ENCODE assay signal across 10 cellular contexts in the genomic region with DNA sequence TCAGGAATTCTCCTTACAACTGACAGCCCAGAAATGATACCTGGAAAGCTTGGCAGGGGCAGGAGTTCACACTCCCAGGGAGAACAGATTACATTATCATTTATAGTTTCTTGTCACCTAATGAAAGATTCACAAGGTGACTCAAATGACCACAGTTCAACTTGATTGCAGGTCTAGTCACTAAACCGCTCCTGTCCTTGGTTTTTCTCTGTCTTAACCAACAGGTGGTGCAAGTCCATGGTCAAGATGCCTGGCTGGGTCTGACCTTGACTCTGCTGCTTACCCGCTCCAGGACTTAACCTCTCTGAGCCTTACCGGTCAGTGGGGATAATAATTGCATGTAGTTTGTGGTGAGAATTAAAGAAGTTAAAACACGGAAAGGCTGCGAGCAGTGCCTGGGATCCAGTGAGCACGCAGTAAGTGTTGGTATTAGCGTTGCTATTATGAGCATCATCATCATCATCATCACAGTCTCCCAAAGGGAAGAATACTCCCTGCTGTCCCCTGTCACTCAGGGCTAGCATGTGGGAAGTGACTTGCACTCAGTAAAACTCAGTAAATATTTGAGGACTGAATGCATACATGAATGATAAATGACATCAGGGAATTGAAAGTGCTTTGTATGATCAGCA.
A peak's percentile ranks its signal among the peaks of the same experiment; 100 is the strongest.
DNase-seq lines count a peak whose midpoint lies in the region; ATAC-seq and TF ChIP-seq lines count a peak whose summit lies in the region.
"Had no signal": no experiment of that assay in that cellular context is flagged by ENCODE, and none has a peak within 500 bp of the region (broad histone marks: within the 10 kb centered on the region; RNA-seq: fewer than 3 reads in every experiment).

No MANE protein-coding gene starts in this region.

- RAD21 ChIA-PET in HCT116 (lab: Charles Lee; ENCODE audit: low non-redundant PET in 1 of 2, low total read pairs in 2 of 2, uncharacterized antibody in 2 of 2, unreplicated experiment in 2 of 2), result no interaction called here

- no peak overlapping the region for H3K27ac ChIP-seq in HCT116 (ENCODE audit: low read depth, low read length)
- H3K27ac ChIP-seq: RWPE1 had no signal

- no peaks in the 10 kb centered on the region for H3K9me3 ChIP-seq in HCT116 (ENCODE audit: control insufficient read depth in 1 of 2, insufficient read depth in 1 of 2, low read depth in 1 of 2, low read length in 2 of 2)

- H4K20me1 ChIP-seq in HCT116 (ENCODE audit: insufficient read depth), result no peaks in the 10 kb centered on the region

- H3K4me1 ChIP-seq in HCT116 (ENCODE audit: control insufficient read depth in 1 of 2, insufficient read depth in 2 of 2, low read length in 2 of 2), result no peaks in the 10 kb centered on the region

- no TSS peak for BruUV-seq in HCT116 (replicated peaks; lab: Mats Ljungman, UMichigan)

- H3K79me2 ChIP-seq in HCT116 (ENCODE audit: insufficient read depth, low read length), result no peaks in the 10 kb centered on the region

- TF ChIP-seq POLR2A in HCT116 (IDR thresholded peaks at IDR 0.05; ENCODE audit: borderline replicate concordance, extremely low read depth, insufficient read depth, insufficient read length), result no peak

- no peak overlapping the region for H3K4me2 ChIP-seq in HCT116 (ENCODE audit: low read length)

- H3K36me3 ChIP-seq in BJ (ENCODE audit: control insufficient read depth, insufficient read depth, low read length), result peaks cover 6% of the 10 kb centered on the region
- H3K36me3 ChIP-seq in HCT116 (ENCODE audit: control insufficient read depth in 1 of 2, insufficient read depth in 2 of 2, low read length in 2 of 2), result no peaks in the 10 kb centered on the region

- ATAC-seq in HCT116 (peak; percentile 89), HG02678 (IDR thresholded peaks at IDR 0.05; ENCODE audit: unreplicated experiment) (no peak), GM19328 (IDR thresholded peaks at IDR 0.05; ENCODE audit: unreplicated experiment) (no peak)

- TF ChIP-seq CTCF in BJ (IDR thresholded peaks at IDR 0.05; ENCODE audit: insufficient read depth, low read depth, low read length) (0 out of 2 replicates have a peak, but pooled peaks have one; percentile 17), HCT116 (IDR thresholded peaks at IDR 0.05 in 2 of 3, conservative IDR thresholded peaks at IDR 0.05 in 1 of 3; ENCODE audit: borderline replicate concordance in 1 of 3, insufficient read depth in 1 of 3, low read depth in 2 of 3, low read length in 2 of 3) (peak; percentile 35 to 49 (median 43); a peak in 5 of 6 replicates)

- POLR2A ChIA-PET in BJ (lab: Charles Lee) (no interaction called here), HCT116 (lab: Charles Lee) (no interaction called here)

- DNase-seq in BJ (ENCODE audit: low read depth), result no peak
- DNase-seq in HCT116 (ENCODE audit: low read depth, low spot score), result peak; percentile 18
- peak; percentile 24 for DNase-seq in SKM-1 (lab: John Stamatoyannopoulos, UW; ENCODE audit: unreplicated experiment)
- DNase-seq in iPS-NIHi7 (ENCODE audit: extremely low spot score), result peak; percentile 64
- no peak for DNase-seq in activated gamma-delta T cell (lab: John Stamatoyannopoulos, UW)
- DNase-seq in retina, result no peak
- DNase-seq: activated CD8-positive, alpha-beta memory T cell treated with anti-CD3 and anti-CD28 coated beads, Interleukin-2, amount 50 U/mL, for 4 hours had no signal

- no peak overlapping the region for H3K4me3 ChIP-seq in BJ (ENCODE audit: low read depth, low read length)
- no peak overlapping the region for H3K4me3 ChIP-seq in HCT116 (replicated peaks in 1 of 2; ENCODE audit: low read depth in 1 of 2, low read length in 2 of 2)

- CTCF ChIA-PET in BJ (lab: Yijun Ruan, JAX) (interaction anchor here (0.9 to 1.8 kb wide), 4 partner anchors 14 to 207 kb away, joined by 3 to 10 read pairs (median 5); no protein-coding TSS in a partner anchor), HCT116 (lab: Charles Lee) (interaction anchor here (1.4 to 3.0 kb wide), 2 partner anchors 9 to 14 kb away, joined by 5 to 12 read pairs; no protein-coding TSS in a partner anchor)

- no peaks in the 10 kb centered on the region for H3K9me2 ChIP-seq in HCT116 (ENCODE audit: insufficient read depth)

- intact Hi-C loops in HCT116 (cut with micrococcal nuclease), result loop anchor here (1.0 to 5.0 kb wide), 2 partner anchors 57 to 211 kb away; no protein-coding TSS in a partner anchor

- TF ChIP-seq RAD21 in HCT116 (IDR thresholded peaks at IDR 0.05; ENCODE audit: low read depth), result peak; percentile 44

- no peaks in the 10 kb centered on the region for H3K27me3 ChIP-seq in BJ (ENCODE audit: control insufficient read depth, insufficient read depth, low read length)
- H3K27me3 ChIP-seq in HCT116 (ENCODE audit: insufficient read depth, low read length), result no peaks in the 10 kb centered on the region; the same call in none of the 2 replicates

- no peak overlapping the region for H3K9ac ChIP-seq in HCT116 (ENCODE audit: low read length)

- no peak overlapping the region for H2AFZ ChIP-seq in HCT116 (ENCODE audit: low read depth, low read length, poor library complexity, severe bottlenecking)

TF ChIP-seq in HCT116, 20 proteins besides CTCF, POLR2A, EP300 and RAD21:
- no peak for TF ChIP-seq EZH2phosphoT487 (IDR thresholded peaks at IDR 0.05; ENCODE audit: borderline replicate concordance)
- no peak for TF ChIP-seq ELF1 (IDR thresholded peaks at IDR 0.05; ENCODE audit: borderline replicate concordance, low read depth)
- no peak for TF ChIP-seq SP1 (IDR thresholded peaks at IDR 0.05; ENCODE audit: low read depth)
- no peak for TF ChIP-seq SRF (IDR thresholded peaks at IDR 0.05; ENCODE audit: low read depth)

Comparison
In these comparisons a context has a peak if more than half of its experiments do, and no peak if none do; other contexts are left out.
1. DNase-seq: peak in HCT116 (single experiment), SKM-1 (single experiment) and iPS-NIHi7 (single experiment); none in BJ (single experiment), activated gamma-delta T cell (single experiment) and retina (single experiment).